7 cellular contexts compared by ENCODE assay signal in the genomic region with DNA sequence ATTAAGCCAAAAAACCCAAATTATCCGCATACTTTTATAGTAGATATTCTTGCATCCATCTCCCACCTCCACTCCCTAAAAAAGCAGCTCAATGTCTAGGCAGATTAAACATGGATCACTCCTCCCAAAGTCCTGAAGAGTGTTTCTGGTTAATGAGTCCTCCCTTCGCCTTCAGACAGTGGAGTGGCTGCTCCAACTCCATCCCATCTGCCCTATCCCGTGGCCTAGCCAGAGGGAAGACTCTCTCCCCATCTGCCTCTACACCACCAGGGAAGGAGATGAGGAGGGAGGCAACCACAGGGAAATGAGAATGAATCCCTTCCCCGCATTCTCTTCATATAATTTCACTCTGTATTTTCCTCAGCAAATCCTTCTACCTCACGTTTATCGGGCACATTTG.
DNase-seq lines count a peak whose midpoint lies in the region; ATAC-seq and TF ChIP-seq lines count a peak whose summit lies in the region.

No MANE protein-coding gene starts in this region.

- H3K4me3 ChIP-seq in IMR-90 (ENCODE audit: insufficient read depth, low read depth, low read length) (peak overlapping the region; percentile 73), mesenchymal stem cell (ENCODE audit: insufficient read depth in 1 of 2, low read depth in 1 of 2, low read length in 2 of 2) (peak overlapping the region; percentile 11 to 95), upper lobe of right lung (peak overlapping the region; percentile 74)

- H3K23ac ChIP-seq in IMR-90 (ENCODE audit: low read depth, low read length) (peak overlapping the region; percentile 86), mesenchymal stem cell (ENCODE audit: low read length in 2 of 2) (peak overlapping the region in 1 of 2 experiments; percentile 23)

- H2BK120ac ChIP-seq in IMR-90 (ENCODE audit: low read depth, low read length) (peak overlapping the region; percentile 63), mesenchymal stem cell (ENCODE audit: low read depth, low read length) (no peak overlapping the region)

- H3K4me1 ChIP-seq in IMR-90 (ENCODE audit: control insufficient read depth, insufficient read depth, low read length): peaks cover 23% of the 10 kb centered on the region
- peaks cover 20% of the 10 kb centered on the region for H3K4me1 ChIP-seq in mesenchymal stem cell (ENCODE audit: control insufficient read depth, insufficient read depth, low read depth, low read length)
- H3K4me1 ChIP-seq in upper lobe of right lung: peaks cover 69% of the 10 kb centered on the region

- TSS peak; percentile 9 for BruUV-seq in IMR-90 (replicated peaks; lab: Mats Ljungman, UMichigan)

- H3K9me3 ChIP-seq in IMR-90 (ENCODE audit: control insufficient read depth, insufficient read depth, low read length) (no peaks in the 10 kb centered on the region), mesenchymal stem cell (ENCODE audit: control insufficient read depth, low read length) (no peaks in the 10 kb centered on the region), upper lobe of right lung (no peaks in the 10 kb centered on the region)

- CTCF ChIA-PET in IMR-90 (lab: Yijun Ruan, JAX): interaction anchor here (1.5 kb wide), 1 partner anchor 13 kb away, joined by 7 read pairs; no protein-coding TSS in a partner anchor

- peak overlapping the region; percentile 83 for H3K4ac ChIP-seq in IMR-90 (ENCODE audit: low read depth, low read length)
- peak overlapping the region in 1 of 2 experiments; percentile 32 for H3K4ac ChIP-seq in mesenchymal stem cell (ENCODE audit: low read depth in 1 of 2, low read length in 2 of 2)

- peak overlapping the region; percentile 60 for H3K4me2 ChIP-seq in IMR-90 (ENCODE audit: low read depth, low read length)
- peak overlapping the region; percentile 55 for H3K4me2 ChIP-seq in mesenchymal stem cell (ENCODE audit: low read length, poor library complexity, severe bottlenecking)

- peaks cover 21% of the 10 kb centered on the region for H3K9me1 ChIP-seq in IMR-90 (ENCODE audit: insufficient read depth, low read length)

- peaks cover 56% of the 10 kb centered on the region for H4K20me1 ChIP-seq in IMR-90 (ENCODE audit: insufficient read depth, low read length)

- H2AK9ac ChIP-seq in IMR-90 (replicated peaks; ENCODE audit: low read depth, low read length, poor library complexity): peak overlapping the region; percentile 38

- no peak for TF ChIP-seq RAD21 in IMR-90 (IDR thresholded peaks at IDR 0.05; ENCODE audit: low read length)

- H2AK5ac ChIP-seq in IMR-90 (ENCODE audit: low read depth, low read length): peak overlapping the region; percentile 92
- no peak overlapping the region for H2AK5ac ChIP-seq in mesenchymal stem cell (ENCODE audit: low read length, severe bottlenecking)

- H4K8ac ChIP-seq in IMR-90 (ENCODE audit: low read depth in 2 of 2, low read length in 2 of 2) (peak overlapping the region; percentile 43 to 84; a peak in 3 of 4 replicates), mesenchymal stem cell (ENCODE audit: low read length) (no peak overlapping the region)

- peak overlapping the region; percentile 22; the same call in 1 of the 2 replicates for H2BK20ac ChIP-seq in IMR-90 (ENCODE audit: low read depth, low read length)

- H3K27ac ChIP-seq in IMR-90 (ENCODE audit: insufficient read depth, low read length): peak overlapping the region; percentile 75
- peak overlapping the region; percentile 96 for H3K27ac ChIP-seq in cingulate gyrus (ENCODE audit: low read depth, low read length)
- H3K27ac ChIP-seq in mesenchymal stem cell (ENCODE audit: low read length, poor library complexity, severe bottlenecking): no peak overlapping the region
- peak overlapping the region; percentile 90 for H3K27ac ChIP-seq in upper lobe of right lung

- peaks cover 20% of the 10 kb centered on the region for H3K36me3 ChIP-seq in IMR-90 (ENCODE audit: control insufficient read depth, insufficient read depth, low read length)
- H3K36me3 ChIP-seq in mesenchymal stem cell (ENCODE audit: control insufficient read depth in 1 of 2, insufficient read depth in 2 of 2, low read depth in 1 of 2, low read length in 2 of 2): peaks cover 9 to 38% of the 10 kb centered on the region in 2 experiments
- peaks cover 21% of the 10 kb centered on the region for H3K36me3 ChIP-seq in upper lobe of right lung

- H2AFZ ChIP-seq in IMR-90 (replicated peaks; ENCODE audit: low read length, poor library complexity) (peak overlapping the region; percentile 50), mesenchymal stem cell (ENCODE audit: low read depth, low read length) (no peak overlapping the region)

- peak overlapping the region; percentile 20 for H3K18ac ChIP-seq in IMR-90 (ENCODE audit: low read depth, low read length)
- H3K18ac ChIP-seq in mesenchymal stem cell (ENCODE audit: low read depth in 1 of 2, low read length in 2 of 2): peak overlapping the region in 1 of 2 experiments; percentile 34

- H4K91ac ChIP-seq in IMR-90 (ENCODE audit: insufficient read depth, low read depth, low read length): peak overlapping the region; percentile 77
- no peak overlapping the region for H4K91ac ChIP-seq in mesenchymal stem cell (ENCODE audit: low read length)

- intact Hi-C loops in IMR-90 (cut with micrococcal nuclease): loop anchor here (1.0 to 5.0 kb wide), 7 partner anchors 24 to 444 kb away; no protein-coding TSS in a partner anchor
- intact Hi-C loops in upper lobe of right lung (cut with DNase I): no loop called here

- H2BK5ac ChIP-seq in IMR-90 (ENCODE audit: low read depth, low read length, poor library complexity, severe bottlenecking) (peak overlapping the region; percentile 84), mesenchymal stem cell (ENCODE audit: low read depth, low read length, poor library complexity, severe bottlenecking) (no peak overlapping the region)

- H3K79me1 ChIP-seq in IMR-90 (ENCODE audit: low read depth in 1 of 2, low read length in 2 of 2) (peaks cover 17 to 74% of the 10 kb centered on the region in 2 experiments), mesenchymal stem cell (replicated peaks; ENCODE audit: low read length, poor library complexity, severe bottlenecking) (peaks cover 19% of the 10 kb centered on the region)

- WGBS in IMR-90 (ENCODE audit: extremely low coverage in 2 of 2, insufficient read length in 1 of 2), 2 experiments: no CpG with 5 or more reads among the region's 6 CpGs
- 43% methylated on average over 3 of the region's 6 CpGs for WGBS in mesenchymal stem cell

- peak overlapping the region; percentile 32 for H4K5ac ChIP-seq in IMR-90 (ENCODE audit: low read depth, low read length)

- peak overlapping the region; percentile 96 for H3K56ac ChIP-seq in IMR-90 (ENCODE audit: extremely low read depth, insufficient read depth, low read length)

- peak overlapping the region; percentile 98 for H3K14ac ChIP-seq in IMR-90 (replicated peaks; ENCODE audit: low read depth, low read length)
- H3K14ac ChIP-seq in mesenchymal stem cell (ENCODE audit: low read length in 2 of 2): peak overlapping the region in 1 of 2 experiments; percentile 18

- 0 out of 2 replicates have a peak, but pooled peaks have one; percentile 32 for TF ChIP-seq POLR2A in IMR-90 (IDR thresholded peaks at IDR 0.05; ENCODE audit: low read depth, low read length)

- H2BK12ac ChIP-seq in mesenchymal stem cell (ENCODE audit: low read length in 2 of 2): peak overlapping the region in 1 of 2 experiments; percentile 42

- in situ Hi-C loops in IMR-90 (cut with MboI; ENCODE audit: low sequenced_read_pairs): no loop called here

- H3K27me3 ChIP-seq in IMR-90 (ENCODE audit: control insufficient read depth, insufficient read depth, low read length) (no peaks in the 10 kb centered on the region), mesenchymal stem cell (ENCODE audit: control insufficient read depth in 1 of 2, insufficient read depth in 1 of 2, low read length in 2 of 2) (no peaks in the 10 kb centered on the region), upper lobe of right lung (no peaks in the 10 kb centered on the region)

- TF ChIP-seq CTCF in IMR-90 (conservative IDR thresholded peaks at IDR 0.05; ENCODE audit: low read depth, low read length) (no peak), upper lobe of right lung (IDR thresholded peaks at IDR 0.05) (no peak)

- ATAC-seq in IMR-90 (ENCODE audit: low read depth) (peak; percentile 9; the same call in 1 of the 2 replicates), upper lobe of right lung (no peak)

- DNase-seq in IMR-90: peak; percentile 42
- peak; percentile 39 for DNase-seq in mesenchymal stem cell
- DNase-seq in upper lobe of right lung: no peak
- DNase-seq in mucosa of gallbladder (ENCODE audit: low spot score): no peak
- no peak for DNase-seq in epidermal melanocyte (ENCODE audit: insufficient read length, low spot score)
- DNase-seq in SKM-1 (lab: John Stamatoyannopoulos, UW; ENCODE audit: unreplicated experiment): no peak

- POLR2A ChIA-PET in IMR-90 (lab: Charles Lee; ENCODE audit: unreplicated experiment): no interaction called here

- dilution Hi-C loops in IMR-90 (cut with HindIII; ENCODE audit: low sequenced_read_pairs, unreplicated experiment): no loop called here

- peak overlapping the region; percentile 100 for H3K9ac ChIP-seq in IMR-90 (ENCODE audit: low read depth, low read length)
- H3K9ac ChIP-seq in mesenchymal stem cell (ENCODE audit: low read length): peak overlapping the region; percentile 96

- H2BK15ac ChIP-seq in IMR-90 (ENCODE audit: low read depth, low read length) (peak overlapping the region; percentile 62; the same call in 1 of the 3 replicates), mesenchymal stem cell (ENCODE audit: low read depth, poor library complexity, severe bottlenecking) (no peak overlapping the region)

TF ChIP-seq in IMR-90, 13 proteins besides CTCF, POLR2A, EP300 and RAD21:
- no peak for TF ChIP-seq RCOR1 (IDR thresholded peaks at IDR 0.05; ENCODE audit: insufficient replicate concordance, low read length)

Comparison
In these comparisons a context has a peak if more than half of its experiments do, and no peak if none do; other contexts are left out.
1. DNase-seq: peak in IMR-90 (single experiment) and mesenchymal stem cell (single experiment); none in upper lobe of right lung (single experiment), mucosa of gallbladder (single experiment), epidermal melanocyte (single experiment) and SKM-1 (single experiment).
2. Peak in every context shown above with its lines, with median percentiles within 50 percentile points of each other: H3K4me3 ChIP-seq.